Comparison of ENCODE assay signal across 8 cellular contexts in genomic region chr1:244970236-244970652, GRCh38.
A peak's percentile ranks its signal among the peaks of the same experiment; 100 is the strongest.
DNase-seq lines count a peak whose midpoint lies in the region; ATAC-seq and TF ChIP-seq lines count a peak whose summit lies in the region.

No MANE protein-coding gene starts in this region.

- H3K9me3 ChIP-seq in A673 (ENCODE audit: low read depth, low read length, poor library complexity, severe bottlenecking) (no peaks in the 10 kb centered on the region), WERI-Rb-1 (ENCODE audit: severe bottlenecking) (no peaks in the 10 kb centered on the region)

- H3K4me1 ChIP-seq in A673 (ENCODE audit: insufficient read depth, low read length, poor library complexity, severe bottlenecking): peaks cover 15% of the 10 kb centered on the region

- peak overlapping the region; percentile 86 for H3K4me3 ChIP-seq in A673 (ENCODE audit: low read depth, low read length, poor library complexity, severe bottlenecking)
- H3K4me3 ChIP-seq in WERI-Rb-1 (ENCODE audit: low read depth, low read length): peak overlapping the region; percentile 98
- H3K4me3 ChIP-seq in dorsolateral prefrontal cortex: peak overlapping the region; percentile 50 to 89 (median 78)

- CTCF ChIA-PET in A673 (lab: Charles Lee): interaction anchor here (1.5 kb wide), 1 partner anchor 72 kb away, joined by 5 read pairs; no protein-coding TSS in a partner anchor

- ATAC-seq in GM18861 (IDR thresholded peaks at IDR 0.05; ENCODE audit: unreplicated experiment): peak; percentile 53
- peak; percentile 45 for ATAC-seq in HG03060 (IDR thresholded peaks at IDR 0.05; ENCODE audit: low read depth, unreplicated experiment)

- DNase-seq in A673 (ENCODE audit: low spot score) (peak; percentile 76), NCI-H2107 (lab: John Stamatoyannopoulos, UW) (peak; percentile 78), WERI-Rb-1 (no peak), dorsolateral prefrontal cortex (peak in 4 of 10 donors; percentile 61 to 86 (median 76)), mesenteric fat pad (ENCODE audit: low spot score) (peak; percentile 91)
- DNase-seq in stimulated activated naive CD4-positive, alpha-beta T cell treated with Interleukin-2 at 50 U/mL for 16 hours (lab: John Stamatoyannopoulos, UW): peak; percentile 77

- TF ChIP-seq CTCF in A673 (conservative IDR thresholded peaks at IDR 0.05; ENCODE audit: low read depth, low read length): no peak
- TF ChIP-seq CTCF in WERI-Rb-1 (IDR thresholded peaks at IDR 0.05; ENCODE audit: low read depth, low read length): no peak
- TF ChIP-seq CTCF in dorsolateral prefrontal cortex (IDR thresholded peaks at IDR 0.05 in 54 of 56, conservative IDR thresholded peaks at IDR 0.05 in 2 of 56; ENCODE audit: low read depth in 1 of 56, partially characterized antibody in 56 of 56): no peak

- POLR2A ChIA-PET in A673 (lab: Charles Lee; ENCODE audit: low non-redundant PET): no interaction called here

- no TSS peak for BruUV-seq in A673 (replicated peaks; lab: Mats Ljungman, UMichigan)

- H3K27ac ChIP-seq in A673 (ENCODE audit: low read depth, low read length, poor library complexity, severe bottlenecking) (peak overlapping the region; percentile 99), WERI-Rb-1 (peak overlapping the region; percentile 100), dorsolateral prefrontal cortex (peak overlapping the region; percentile 89 to 100 (median 100))

- H3K27me3 ChIP-seq in A673 (replicated peaks; ENCODE audit: insufficient read depth, low read depth, low read length, poor library complexity) (no peaks in the 10 kb centered on the region), WERI-Rb-1 (ENCODE audit: insufficient read depth, low read depth, severe bottlenecking) (no peaks in the 10 kb centered on the region), dorsolateral prefrontal cortex (no peaks in the 10 kb centered on the region)

- H3K36me3 ChIP-seq in A673 (ENCODE audit: insufficient read depth, low read length, poor library complexity, severe bottlenecking): no peaks in the 10 kb centered on the region
- peaks cover 3% of the 10 kb centered on the region; the same call in 1 of the 2 replicates for H3K36me3 ChIP-seq in WERI-Rb-1

- intact Hi-C loops in A673 (cut with micrococcal nuclease; ENCODE audit: unreplicated experiment): loop anchor here (1.0 to 10.0 kb wide), 4 partner anchors 72 to 315 kb away; partner anchors contain the start of genes DESI2 and HNRNPU
- intact Hi-C loops in dorsolateral prefrontal cortex (cut with DNase I): loop anchor here (1.0 to 5.0 kb wide), 5 partner anchors 72 to 317 kb away; partner anchors contain the start of genes COX20 (in 2 of the 2), DESI2 (in 2 of the 2) and HNRNPU (in 1 of the 2)
